ENCODE assay signal across 16 cellular contexts in genomic region chr18:55897101-55897500, GRCh38.
DNase-seq lines count a peak whose midpoint lies in the region; ATAC-seq and TF ChIP-seq lines count a peak whose summit lies in the region.
"Had no signal": no experiment of that assay in that cellular context is flagged by ENCODE, and none has a peak within 500 bp of the region (broad histone marks: within the 10 kb centered on the region; RNA-seq: fewer than 3 reads in every experiment).

No MANE protein-coding gene starts in this region.

- ATAC-seq in sciatic nerve (no peak), GM18520 (IDR thresholded peaks at IDR 0.05; ENCODE audit: unreplicated experiment) (no peak)

- intact Hi-C loops in sciatic nerve (cut with DNase I), result loop anchor here (10.0 kb wide), 1 partner anchor 52 kb away; no protein-coding TSS in a partner anchor
- intact Hi-C loops in tibial artery (cut with DNase I; ENCODE audit: low total_unique reads), result no loop called here

- H2AFZ ChIP-seq in hepatocyte, result no peak overlapping the region
- H2AFZ ChIP-seq: GM23248 had no signal

- H3K27me3 Mint-ChIP-seq in type B pancreatic cell, result no peaks in the 10 kb centered on the region
- H3K27me3 Mint-ChIP-seq: CD4-positive, CD25-positive, alpha-beta regulatory T cell; CD8-positive, alpha-beta memory T cell had no signal

- no peaks in the 10 kb centered on the region for H3K9me3 Mint-ChIP-seq in type B pancreatic cell

- DNase-seq in LNCaP clone FGC (ENCODE audit: low read depth), result peak; percentile 6
- DNase-seq in NCI-H2171 treated with DMSO at 0.1 percent for 48 hours (lab: John Stamatoyannopoulos, UW), result peak; percentile 78
- DNase-seq in hepatocyte (ENCODE audit: low spot score), result peak; percentile 10
- no peak for DNase-seq in type B pancreatic cell (ENCODE audit: extremely low spot score, unreplicated experiment)
- no peak for DNase-seq in sciatic nerve (ENCODE audit: low spot score)
- DNase-seq in tibial artery, result no peak
- DNase-seq: ACHN; BE2C; C1 segment of cervical spinal cord; CD4-positive, CD25-positive, alpha-beta regulatory T cell; CD8-positive, alpha-beta memory T cell; COR-L47; GM23248; KG1 had no signal

- peak overlapping the region; percentile 16 for H3K27ac Mint-ChIP-seq in type B pancreatic cell
- H3K27ac Mint-ChIP-seq: CD4-positive, CD25-positive, alpha-beta regulatory T cell; CD8-positive, alpha-beta memory T cell had no signal

- H3K36me3 Mint-ChIP-seq in type B pancreatic cell, result no peaks in the 10 kb centered on the region
- H3K36me3 Mint-ChIP-seq: CD4-positive, CD25-positive, alpha-beta regulatory T cell; CD8-positive, alpha-beta memory T cell had no signal

- H4K20me1 ChIP-seq in hepatocyte (ENCODE audit: insufficient read depth, poor library complexity, severe bottlenecking), result no peaks in the 10 kb centered on the region

- TF ChIP-seq CTCF in LNCaP clone FGC (IDR thresholded peaks at IDR 0.05; ENCODE audit: control insufficient read depth, extremely low read depth, insufficient read depth), result no peak
- no peak for TF ChIP-seq CTCF in hepatocyte (IDR thresholded peaks at IDR 0.05; ENCODE audit: poor library complexity)
- no peak for TF ChIP-seq CTCF in type B pancreatic cell (conservative IDR thresholded peaks at IDR 0.05)
- no peak for TF ChIP-seq CTCF in tibial artery (IDR thresholded peaks at IDR 0.05)

- H3K79me2 ChIP-seq in hepatocyte, result no peaks in the 10 kb centered on the region

- H3K9me3 ChIP-seq in hepatocyte (ENCODE audit: low read depth) (no peaks in the 10 kb centered on the region), tibial artery (no peaks in the 10 kb centered on the region)
- H3K9me3 ChIP-seq: BE2C, HAP-1 had no signal

- no peak overlapping the region for H3K4me2 ChIP-seq in hepatocyte

- H3K27me3 ChIP-seq in hepatocyte (no peaks in the 10 kb centered on the region), tibial artery (no peaks in the 10 kb centered on the region)
- H3K27me3 ChIP-seq: BE2C had no signal

- H3K27ac ChIP-seq in hepatocyte (no peak overlapping the region), tibial artery (no peak overlapping the region)
- H3K27ac ChIP-seq: GM23248 had no signal

- H3K36me3 ChIP-seq in hepatocyte (replicated peaks; ENCODE audit: insufficient read depth, low read depth) (no peaks in the 10 kb centered on the region), tibial artery (no peaks in the 10 kb centered on the region)
- H3K36me3 ChIP-seq: BE2C, HAP-1 had no signal

- peaks cover 4% of the 10 kb centered on the region for H3K4me1 Mint-ChIP-seq in type B pancreatic cell (ENCODE audit: unreplicated experiment)
- H3K4me1 Mint-ChIP-seq: CD8-positive, alpha-beta memory T cell had no signal

- 65% methylated on average over 3 of the region's 3 CpGs for WGBS in hepatocyte (ENCODE audit: low lambda C conversion rate, missing lambda C conversion rate)

- no peak overlapping the region for H3K4me3 ChIP-seq in LNCaP clone FGC (ENCODE audit: low read depth, low read length)
- H3K4me3 ChIP-seq in hepatocyte, result no peak overlapping the region
- H3K4me3 ChIP-seq in tibial artery, result no peak overlapping the region
- H3K4me3 ChIP-seq: GM23248, HAP-1 had no signal

- no peak overlapping the region for H3K4me3 Mint-ChIP-seq in type B pancreatic cell
- H3K4me3 Mint-ChIP-seq: CD4-positive, CD25-positive, alpha-beta regulatory T cell; CD8-positive, alpha-beta memory T cell had no signal

- H3K9me2 ChIP-seq in hepatocyte (replicated peaks; ENCODE audit: insufficient read depth), result no peaks in the 10 kb centered on the region

- H3K4me1 ChIP-seq in hepatocyte (ENCODE audit: insufficient read depth), result no peaks in the 10 kb centered on the region
- no peaks in the 10 kb centered on the region for H3K4me1 ChIP-seq in tibial artery
- H3K4me1 ChIP-seq: BE2C, HAP-1 had no signal

Comparison
In these comparisons a context has a peak if more than half of its experiments do, and no peak if none do; other contexts are left out.
1. DNase-seq: peak in LNCaP clone FGC (single experiment), NCI-H2171 treated with DMSO at 0.1 percent for 48 hours (single experiment) and hepatocyte (single experiment); none in type B pancreatic cell (single experiment), sciatic nerve (single experiment) and tibial artery (0 of 2).